Comparison of ENCODE assay signal across 22 cellular contexts in genomic region chr2:27741673-27742072, GRCh38.
"Had no signal": no experiment of that assay in that cellular context is flagged by ENCODE, and none has a peak within 500 bp of the region (broad histone marks: within the 10 kb centered on the region; RNA-seq: fewer than 3 reads in every experiment).

No MANE protein-coding gene starts in this region.

- H3K79me2 ChIP-seq: hepatocyte had no signal

- H3K4me3 Mint-ChIP-seq: activated CD4-positive, alpha-beta T cell treated with anti-CD3 and anti-CD28 coated beads, Interleukin-2, amount 10 ng/mL, durations not matched to agents 7 days and 5 days; activated CD8-positive, alpha-beta T cell treated with anti-CD3 and anti-CD28 coated beads for 36 hours; effector memory CD8-positive, alpha-beta T cell; nephron; stimulated activated naive CD8-positive, alpha-beta T cell treated with anti-CD3 and anti-CD28 coated beads, Interleukin-15, amount 100 ng/mL, for 72 hours; type B pancreatic cell; WTC11 had no signal

- H3K9me3 Mint-ChIP-seq: activated CD4-positive, alpha-beta T cell treated with anti-CD3 and anti-CD28 coated beads, Interleukin-2, amount 10 ng/mL, durations not matched to agents 7 days and 5 days; activated CD8-positive, alpha-beta T cell treated with anti-CD3 and anti-CD28 coated beads for 36 hours; effector memory CD8-positive, alpha-beta T cell; stimulated activated naive CD8-positive, alpha-beta T cell treated with anti-CD3 and anti-CD28 coated beads, Interleukin-15, amount 100 ng/mL, for 72 hours had no signal

- H3K27me3 Mint-ChIP-seq: stimulated activated naive CD8-positive, alpha-beta T cell treated with anti-CD3 and anti-CD28 coated beads, Interleukin-15, amount 100 ng/mL, for 72 hours had no signal

- H3K9me3 ChIP-seq: gastroesophageal sphincter, right lobe of liver, uterus had no signal

- H3K36me3 Mint-ChIP-seq: type B pancreatic cell had no signal

- H3K27me3 ChIP-seq: gastroesophageal sphincter, hepatocyte, right lobe of liver, uterus had no signal

- H2AFZ ChIP-seq: hepatocyte had no signal

- H3K4me2 ChIP-seq: hepatocyte had no signal

- H3K36me3 ChIP-seq: gastroesophageal sphincter, right lobe of liver, uterus had no signal

- H3K4me1 ChIP-seq: uterus had no signal

- H3K4me3 ChIP-seq: gastroesophageal sphincter, hepatocyte, right lobe of liver, uterus had no signal

- H3K27ac ChIP-seq: gastroesophageal sphincter, hepatocyte, right lobe of liver, uterus had no signal

- DNase-seq: activated CD4-positive, alpha-beta T cell treated with anti-CD3 and anti-CD28 coated beads for 1 hour; activated CD4-positive, alpha-beta T cell treated with anti-CD3 and anti-CD28 coated beads, Interleukin-2, amount 10 ng/mL, durations not matched to agents 7 days and 5 days; activated CD8-positive, alpha-beta T cell treated with anti-CD3 and anti-CD28 coated beads for 36 hours; activated gamma-delta T cell treated with Interleukin-2 at 50 U/mL for 16 hours; activated naive CD4-positive, alpha-beta T cell treated with anti-CD3 and anti-CD28 coated beads, Interleukin-2, amount 50 U/mL, for 16 hours; amniotic stem cell; caudate nucleus; cortex of kidney; effector memory CD8-positive, alpha-beta T cell; left cardiac atrium; left ventricle myocardium superior; right lobe of liver; stimulated activated CD4-positive, alpha-beta T cell treated with anti-CD3 and anti-CD28 coated beads, Interleukin-4, amount 100 ng/mL, for 1 hour; stimulated activated naive CD8-positive, alpha-beta T cell treated with anti-CD3 and anti-CD28 coated beads, Interleukin-15, amount 100 ng/mL, for 72 hours; substantia nigra; uterus had no signal

- ATAC-seq: activated CD8-positive, alpha-beta T cell treated with anti-CD3 and anti-CD28 coated beads for 36 hours; effector memory CD8-positive, alpha-beta T cell; gastroesophageal sphincter; left cardiac atrium; left ventricle myocardium superior; right lobe of liver; stimulated activated naive CD8-positive, alpha-beta T cell treated with anti-CD3 and anti-CD28 coated beads, Interleukin-15, amount 100 ng/mL, for 72 hours; WTC11 had no signal

- FAIRE-seq: keratinocyte had no signal

- H3K27ac Mint-ChIP-seq: activated CD4-positive, alpha-beta T cell treated with anti-CD3 and anti-CD28 coated beads, Interleukin-2, amount 10 ng/mL, durations not matched to agents 7 days and 5 days; activated CD8-positive, alpha-beta T cell treated with anti-CD3 and anti-CD28 coated beads for 36 hours; effector memory CD8-positive, alpha-beta T cell; nephron; stimulated activated naive CD8-positive, alpha-beta T cell treated with anti-CD3 and anti-CD28 coated beads, Interleukin-15, amount 100 ng/mL, for 72 hours; type B pancreatic cell; WTC11 had no signal
